Comparison of ENCODE assay signal across 1 cellular context in the genomic region with DNA sequence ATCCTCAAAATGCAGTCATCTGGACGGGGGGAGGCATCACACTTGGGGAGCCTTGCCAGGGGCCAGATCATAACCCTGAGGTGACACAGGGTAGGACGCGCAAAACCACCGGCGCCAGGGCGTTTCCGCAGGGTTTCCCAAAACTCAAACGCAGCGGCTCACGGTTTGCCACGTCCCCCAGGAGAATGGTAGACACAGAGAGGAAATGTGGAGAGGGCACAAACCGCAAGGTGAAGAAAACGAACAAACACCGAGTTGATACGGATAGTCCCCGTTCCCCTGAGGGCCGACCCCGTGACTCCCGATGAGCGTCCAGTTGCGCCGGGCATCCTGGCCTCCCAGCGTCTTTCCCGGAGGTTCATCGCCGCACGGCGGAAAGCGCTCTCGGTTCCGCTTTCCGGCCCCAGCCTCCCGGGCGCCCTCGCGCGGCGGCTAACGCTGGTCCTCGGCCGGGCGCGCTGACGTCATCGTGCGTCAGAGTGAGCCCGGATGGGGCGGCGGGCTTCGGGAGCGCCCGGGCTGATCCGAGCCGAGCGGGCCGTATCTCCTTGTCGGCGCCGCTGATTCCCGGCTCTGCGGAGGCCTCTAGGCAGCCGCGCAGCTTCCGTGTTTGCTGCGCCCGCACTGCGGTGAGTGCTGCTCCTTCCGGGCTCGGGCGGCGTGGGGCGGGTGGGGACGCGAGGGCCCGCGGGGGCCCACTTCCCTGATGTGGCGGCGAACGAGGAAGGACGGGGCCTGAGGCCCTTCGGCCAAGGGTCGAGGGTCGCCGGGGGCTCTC.
TF ChIP-seq lines count a peak whose summit lies in the region.

A gene (plus strand): TSS at position 467 of the 778 bp plus-strand sequence. CDS start 2,641 bp downstream, outside the sequence.

TF ChIP-seq in HepG2, 621 proteins besides CTCF, POLR2A, EP300 and RAD21 (continued from another document and continues in another):
- TF ChIP-seq, protein P1, sequence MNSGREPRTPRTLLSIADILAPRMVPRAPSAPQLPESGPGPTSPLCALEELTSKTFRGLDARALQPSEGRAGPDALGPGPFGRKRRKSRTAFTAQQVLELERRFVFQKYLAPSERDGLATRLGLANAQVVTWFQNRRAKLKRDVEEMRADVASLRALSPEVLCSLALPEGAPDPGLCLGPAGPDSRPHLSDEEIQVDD (CRISPR knock-in tag; IDR thresholded peaks at IDR 0.05; ENCODE audit: borderline replicate concordance), result no peak
- TF ChIP-seq ZMYM2 (CRISPR knock-in tag; IDR thresholded peaks at IDR 0.05) (peak; percentile 91), ZNF354B (CRISPR knock-in tag; IDR thresholded peaks at IDR 0.05) (no peak), ZNF557 (CRISPR knock-in tag; IDR thresholded peaks at IDR 0.05) (no peak), MAF1 (CRISPR knock-in tag; IDR thresholded peaks at IDR 0.05; ENCODE audit: borderline replicate concordance) (no peak), CBX1 (IDR thresholded peaks at IDR 0.05; ENCODE audit: low read depth) (peak; percentile 69), TCF7L2 (IDR thresholded peaks at IDR 0.05; ENCODE audit: low read depth, low read length) (no peak), ZNF530 (CRISPR knock-in tag; IDR thresholded peaks at IDR 0.05; ENCODE audit: low read depth) (no peak), ZNF282 (IDR thresholded peaks at IDR 0.05; ENCODE audit: partially characterized antibody) (no peak), JDP2 (CRISPR knock-in tag; IDR thresholded peaks at IDR 0.05; ENCODE audit: borderline replicate concordance) (no peak), KDM3A (CRISPR knock-in tag; IDR thresholded peaks at IDR 0.05; ENCODE audit: low read depth) (peak; percentile 68; the same call in 1 of the 2 replicates), POLR2AphosphoS2 (IDR thresholded peaks at IDR 0.05; ENCODE audit: low read depth, low read length) (no peak), ZNF430 (CRISPR knock-in tag; IDR thresholded peaks at IDR 0.05) (peak; percentile 95), NFIB (CRISPR knock-in tag; IDR thresholded peaks at IDR 0.05; ENCODE audit: borderline replicate concordance) (no peak), AHR (CRISPR knock-in tag; IDR thresholded peaks at IDR 0.05) (no peak), FOSL2 (CRISPR knock-in tag; IDR thresholded peaks at IDR 0.05) (peak; percentile 83), ZNF570 (CRISPR knock-in tag; IDR thresholded peaks at IDR 0.05; ENCODE audit: borderline replicate concordance) (no peak), MEIS2 (CRISPR knock-in tag; IDR thresholded peaks at IDR 0.05) (peak; percentile 64; the same call in 1 of the 2 replicates), YY1 (IDR thresholded peaks at IDR 0.05; ENCODE audit: insufficient read depth, insufficient replicate concordance, low read depth, low read length) (peak; percentile 76), RFXANK (CRISPR knock-in tag; IDR thresholded peaks at IDR 0.05) (no peak), CREB1 (IDR thresholded peaks at IDR 0.05) (peak; percentile 99), CREB1 (CRISPR knock-in tag; IDR thresholded peaks at IDR 0.05) (peak; percentile 89), ZBTB38 (CRISPR knock-in tag; IDR thresholded peaks at IDR 0.05) (peak; percentile 50; the same call in 1 of the 2 replicates), ZNF720 (CRISPR knock-in tag; IDR thresholded peaks at IDR 0.05) (no peak), ZNF292 (CRISPR knock-in tag; IDR thresholded peaks at IDR 0.05; ENCODE audit: borderline replicate concordance, low read depth) (peak; percentile 39; the same call in 1 of the 2 replicates), MED13 (CRISPR knock-in tag; IDR thresholded peaks at IDR 0.05) (0 out of 2 replicates have a peak, but pooled peaks have one; percentile 40), IRF2 (CRISPR knock-in tag; IDR thresholded peaks at IDR 0.05) (peak; percentile 82; the same call in 1 of the 2 replicates), ETV6 (CRISPR knock-in tag; conservative IDR thresholded peaks at IDR 0.05) (0 out of 2 replicates have a peak, but pooled peaks have one; percentile 38)
- TF ChIP-seq, protein P2, sequence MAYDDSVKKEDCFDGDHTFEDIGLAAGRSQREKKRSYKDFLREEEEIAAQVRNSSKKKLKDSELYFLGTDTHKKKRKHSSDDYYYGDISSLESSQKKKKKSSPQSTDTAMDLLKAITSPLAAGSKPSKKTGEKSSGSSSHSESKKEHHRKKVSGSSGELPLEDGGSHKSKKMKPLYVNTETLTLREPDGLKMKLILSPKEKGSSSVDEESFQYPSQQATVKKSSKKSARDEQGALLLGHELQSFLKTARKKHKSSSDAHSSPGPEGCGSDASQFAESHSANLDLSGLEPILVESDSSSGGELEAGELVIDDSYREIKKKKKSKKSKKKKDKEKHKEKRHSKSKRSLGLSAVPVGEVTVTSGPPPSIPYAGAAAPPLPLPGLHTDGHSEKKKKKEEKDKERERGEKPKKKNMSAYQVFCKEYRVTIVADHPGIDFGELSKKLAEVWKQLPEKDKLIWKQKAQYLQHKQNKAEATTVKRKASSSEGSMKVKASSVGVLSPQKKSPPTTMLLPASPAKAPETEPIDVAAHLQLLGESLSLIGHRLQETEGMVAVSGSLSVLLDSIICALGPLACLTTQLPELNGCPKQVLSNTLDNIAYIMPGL (CRISPR knock-in tag; IDR thresholded peaks at IDR 0.05; ENCODE audit: borderline replicate concordance in 1 of 2, low read depth in 1 of 2), result peak; percentile 96 to 100
- TF ChIP-seq, protein P3, sequence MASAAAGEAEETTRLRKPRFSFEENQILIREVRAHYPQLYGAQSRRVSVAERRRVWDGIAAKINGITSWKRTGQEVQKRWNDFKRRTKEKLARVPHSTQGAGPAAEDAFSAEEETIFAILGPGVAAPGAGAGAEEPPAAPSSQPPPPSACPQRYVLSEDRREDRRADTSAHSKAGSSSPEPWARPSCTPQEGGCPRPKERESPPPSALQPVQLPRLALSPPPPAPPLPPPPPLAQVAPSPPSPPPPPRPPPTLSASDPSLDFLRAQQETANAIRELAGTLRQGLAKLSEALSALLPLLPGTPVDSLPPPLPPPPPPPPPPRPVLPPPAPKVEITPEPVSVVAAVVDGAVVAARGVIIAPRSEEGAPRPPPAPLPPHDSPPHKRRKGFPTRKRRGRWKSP (CRISPR knock-in tag; IDR thresholded peaks at IDR 0.05), result peak; percentile 98
- TF ChIP-seq, protein P4, sequence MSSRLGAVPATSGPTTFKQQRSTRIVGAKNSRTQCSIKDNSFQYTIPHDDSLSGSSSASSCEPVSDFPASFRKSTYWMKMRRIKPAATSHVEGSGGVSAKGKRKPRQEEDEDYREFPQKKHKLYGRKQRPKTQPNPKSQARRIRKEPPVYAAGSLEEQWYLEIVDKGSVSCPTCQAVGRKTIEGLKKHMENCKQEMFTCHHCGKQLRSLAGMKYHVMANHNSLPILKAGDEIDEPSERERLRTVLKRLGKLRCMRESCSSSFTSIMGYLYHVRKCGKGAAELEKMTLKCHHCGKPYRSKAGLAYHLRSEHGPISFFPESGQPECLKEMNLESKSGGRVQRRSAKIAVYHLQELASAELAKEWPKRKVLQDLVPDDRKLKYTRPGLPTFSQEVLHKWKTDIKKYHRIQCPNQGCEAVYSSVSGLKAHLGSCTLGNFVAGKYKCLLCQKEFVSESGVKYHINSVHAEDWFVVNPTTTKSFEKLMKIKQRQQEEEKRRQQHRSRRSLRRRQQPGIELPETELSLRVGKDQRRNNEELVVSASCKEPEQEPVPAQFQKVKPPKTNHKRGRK (CRISPR knock-in tag; IDR thresholded peaks at IDR 0.05), result no peak
- TF ChIP-seq, protein P5, sequence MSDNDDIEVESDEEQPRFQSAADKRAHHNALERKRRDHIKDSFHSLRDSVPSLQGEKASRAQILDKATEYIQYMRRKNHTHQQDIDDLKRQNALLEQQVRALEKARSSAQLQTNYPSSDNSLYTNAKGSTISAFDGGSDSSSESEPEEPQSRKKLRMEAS (IDR thresholded peaks at IDR 0.05), result peak; percentile 65
- TF ChIP-seq, protein P6, sequence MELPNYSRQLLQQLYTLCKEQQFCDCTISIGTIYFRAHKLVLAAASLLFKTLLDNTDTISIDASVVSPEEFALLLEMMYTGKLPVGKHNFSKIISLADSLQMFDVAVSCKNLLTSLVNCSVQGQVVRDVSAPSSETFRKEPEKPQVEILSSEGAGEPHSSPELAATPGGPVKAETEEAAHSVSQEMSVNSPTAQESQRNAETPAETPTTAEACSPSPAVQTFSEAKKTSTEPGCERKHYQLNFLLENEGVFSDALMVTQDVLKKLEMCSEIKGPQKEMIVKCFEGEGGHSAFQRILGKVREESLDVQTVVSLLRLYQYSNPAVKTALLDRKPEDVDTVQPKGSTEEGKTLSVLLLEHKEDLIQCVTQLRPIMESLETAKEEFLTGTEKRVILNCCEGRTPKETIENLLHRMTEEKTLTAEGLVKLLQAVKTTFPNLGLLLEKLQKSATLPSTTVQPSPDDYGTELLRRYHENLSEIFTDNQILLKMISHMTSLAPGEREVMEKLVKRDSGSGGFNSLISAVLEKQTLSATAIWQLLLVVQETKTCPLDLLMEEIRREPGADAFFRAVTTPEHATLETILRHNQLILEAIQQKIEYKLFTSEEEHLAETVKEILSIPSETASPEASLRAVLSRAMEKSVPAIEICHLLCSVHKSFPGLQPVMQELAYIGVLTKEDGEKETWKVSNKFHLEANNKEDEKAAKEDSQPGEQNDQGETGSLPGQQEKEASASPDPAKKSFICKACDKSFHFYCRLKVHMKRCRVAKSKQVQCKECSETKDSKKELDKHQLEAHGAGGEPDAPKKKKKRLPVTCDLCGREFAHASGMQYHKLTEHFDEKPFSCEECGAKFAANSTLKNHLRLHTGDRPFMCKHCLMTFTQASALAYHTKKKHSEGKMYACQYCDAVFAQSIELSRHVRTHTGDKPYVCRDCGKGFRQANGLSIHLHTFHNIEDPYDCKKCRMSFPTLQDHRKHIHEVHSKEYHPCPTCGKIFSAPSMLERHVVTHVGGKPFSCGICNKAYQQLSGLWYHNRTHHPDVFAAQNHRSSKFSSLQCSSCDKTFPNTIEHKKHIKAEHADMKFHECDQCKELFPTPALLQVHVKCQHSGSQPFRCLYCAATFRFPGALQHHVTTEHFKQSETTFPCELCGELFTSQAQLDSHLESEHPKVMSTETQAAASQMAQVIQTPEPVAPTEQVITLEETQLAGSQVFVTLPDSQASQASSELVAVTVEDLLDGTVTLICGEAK (IDR thresholded peaks at IDR 0.05), result no peak
- TF ChIP-seq, protein P6 (CRISPR knock-in tag; IDR thresholded peaks at IDR 0.05), result 0 out of 2 replicates have a peak, but pooled peaks have one; percentile 61
- TF ChIP-seq, protein P7, sequence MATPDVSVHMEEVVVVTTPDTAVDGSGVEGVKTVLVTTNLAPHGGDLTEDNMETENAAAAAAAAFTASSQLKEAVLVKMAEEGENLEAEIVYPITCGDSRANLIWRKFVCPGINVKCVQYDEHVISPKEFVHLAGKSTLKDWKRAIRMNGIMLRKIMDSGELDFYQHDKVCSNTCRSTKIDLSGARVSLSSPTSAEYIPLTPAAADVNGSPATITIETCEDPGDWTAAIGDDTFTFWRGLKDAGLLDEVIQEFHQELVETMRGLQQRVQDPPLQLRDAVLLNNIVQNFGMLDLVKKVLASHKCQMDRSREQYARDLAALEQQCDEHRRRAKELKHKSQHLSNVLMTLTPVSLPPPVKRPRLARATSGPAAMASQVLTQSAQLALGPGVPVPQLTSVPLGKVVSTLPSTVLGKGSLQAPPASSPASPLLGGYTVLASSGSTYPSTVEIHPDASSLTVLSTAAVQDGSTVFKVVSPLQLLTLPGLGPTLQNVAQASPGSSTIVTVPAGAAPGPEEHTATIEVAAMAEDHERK (CRISPR knock-in tag; IDR thresholded peaks at IDR 0.05; ENCODE audit: low read depth), result peak; percentile 78
- TF ChIP-seq, protein P8, sequence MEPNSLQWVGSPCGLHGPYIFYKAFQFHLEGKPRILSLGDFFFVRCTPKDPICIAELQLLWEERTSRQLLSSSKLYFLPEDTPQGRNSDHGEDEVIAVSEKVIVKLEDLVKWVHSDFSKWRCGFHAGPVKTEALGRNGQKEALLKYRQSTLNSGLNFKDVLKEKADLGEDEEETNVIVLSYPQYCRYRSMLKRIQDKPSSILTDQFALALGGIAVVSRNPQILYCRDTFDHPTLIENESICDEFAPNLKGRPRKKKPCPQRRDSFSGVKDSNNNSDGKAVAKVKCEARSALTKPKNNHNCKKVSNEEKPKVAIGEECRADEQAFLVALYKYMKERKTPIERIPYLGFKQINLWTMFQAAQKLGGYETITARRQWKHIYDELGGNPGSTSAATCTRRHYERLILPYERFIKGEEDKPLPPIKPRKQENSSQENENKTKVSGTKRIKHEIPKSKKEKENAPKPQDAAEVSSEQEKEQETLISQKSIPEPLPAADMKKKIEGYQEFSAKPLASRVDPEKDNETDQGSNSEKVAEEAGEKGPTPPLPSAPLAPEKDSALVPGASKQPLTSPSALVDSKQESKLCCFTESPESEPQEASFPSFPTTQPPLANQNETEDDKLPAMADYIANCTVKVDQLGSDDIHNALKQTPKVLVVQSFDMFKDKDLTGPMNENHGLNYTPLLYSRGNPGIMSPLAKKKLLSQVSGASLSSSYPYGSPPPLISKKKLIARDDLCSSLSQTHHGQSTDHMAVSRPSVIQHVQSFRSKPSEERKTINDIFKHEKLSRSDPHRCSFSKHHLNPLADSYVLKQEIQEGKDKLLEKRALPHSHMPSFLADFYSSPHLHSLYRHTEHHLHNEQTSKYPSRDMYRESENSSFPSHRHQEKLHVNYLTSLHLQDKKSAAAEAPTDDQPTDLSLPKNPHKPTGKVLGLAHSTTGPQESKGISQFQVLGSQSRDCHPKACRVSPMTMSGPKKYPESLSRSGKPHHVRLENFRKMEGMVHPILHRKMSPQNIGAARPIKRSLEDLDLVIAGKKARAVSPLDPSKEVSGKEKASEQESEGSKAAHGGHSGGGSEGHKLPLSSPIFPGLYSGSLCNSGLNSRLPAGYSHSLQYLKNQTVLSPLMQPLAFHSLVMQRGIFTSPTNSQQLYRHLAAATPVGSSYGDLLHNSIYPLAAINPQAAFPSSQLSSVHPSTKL (CRISPR knock-in tag; IDR thresholded peaks at IDR 0.05), result peak; percentile 66
